2 cellular contexts compared by ENCODE assay signal in genomic region chr2:177741866-177742265, GRCh38.
TF ChIP-seq lines count a peak whose summit lies in the region.

No MANE protein-coding gene starts in this region.

TF ChIP-seq in SK-N-SH treated with all-trans-retinoic acid at 6 μM for 48 hours, 23 proteins besides CTCF, POLR2A, EP300 and RAD21:
- TF ChIP-seq, protein P1, sequence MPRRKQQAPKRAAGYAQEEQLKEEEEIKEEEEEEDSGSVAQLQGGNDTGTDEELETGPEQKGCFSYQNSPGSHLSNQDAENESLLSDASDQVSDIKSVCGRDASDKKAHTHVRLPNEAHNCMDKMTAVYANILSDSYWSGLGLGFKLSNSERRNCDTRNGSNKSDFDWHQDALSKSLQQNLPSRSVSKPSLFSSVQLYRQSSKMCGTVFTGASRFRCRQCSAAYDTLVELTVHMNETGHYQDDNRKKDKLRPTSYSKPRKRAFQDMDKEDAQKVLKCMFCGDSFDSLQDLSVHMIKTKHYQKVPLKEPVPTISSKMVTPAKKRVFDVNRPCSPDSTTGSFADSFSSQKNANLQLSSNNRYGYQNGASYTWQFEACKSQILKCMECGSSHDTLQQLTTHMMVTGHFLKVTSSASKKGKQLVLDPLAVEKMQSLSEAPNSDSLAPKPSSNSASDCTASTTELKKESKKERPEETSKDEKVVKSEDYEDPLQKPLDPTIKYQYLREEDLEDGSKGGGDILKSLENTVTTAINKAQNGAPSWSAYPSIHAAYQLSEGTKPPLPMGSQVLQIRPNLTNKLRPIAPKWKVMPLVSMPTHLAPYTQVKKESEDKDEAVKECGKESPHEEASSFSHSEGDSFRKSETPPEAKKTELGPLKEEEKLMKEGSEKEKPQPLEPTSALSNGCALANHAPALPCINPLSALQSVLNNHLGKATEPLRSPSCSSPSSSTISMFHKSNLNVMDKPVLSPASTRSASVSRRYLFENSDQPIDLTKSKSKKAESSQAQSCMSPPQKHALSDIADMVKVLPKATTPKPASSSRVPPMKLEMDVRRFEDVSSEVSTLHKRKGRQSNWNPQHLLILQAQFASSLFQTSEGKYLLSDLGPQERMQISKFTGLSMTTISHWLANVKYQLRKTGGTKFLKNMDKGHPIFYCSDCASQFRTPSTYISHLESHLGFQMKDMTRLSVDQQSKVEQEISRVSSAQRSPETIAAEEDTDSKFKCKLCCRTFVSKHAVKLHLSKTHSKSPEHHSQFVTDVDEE (CRISPR knock-in tag; IDR thresholded peaks at IDR 0.05): no peak
- no peak for TF ChIP-seq POU6F1 (CRISPR knock-in tag; IDR thresholded peaks at IDR 0.05; ENCODE audit: borderline replicate concordance, low read depth)
- no peak for TF ChIP-seq ZNF565 (CRISPR knock-in tag; conservative IDR thresholded peaks at IDR 0.05; ENCODE audit: low read depth)
- TF ChIP-seq, protein P2, sequence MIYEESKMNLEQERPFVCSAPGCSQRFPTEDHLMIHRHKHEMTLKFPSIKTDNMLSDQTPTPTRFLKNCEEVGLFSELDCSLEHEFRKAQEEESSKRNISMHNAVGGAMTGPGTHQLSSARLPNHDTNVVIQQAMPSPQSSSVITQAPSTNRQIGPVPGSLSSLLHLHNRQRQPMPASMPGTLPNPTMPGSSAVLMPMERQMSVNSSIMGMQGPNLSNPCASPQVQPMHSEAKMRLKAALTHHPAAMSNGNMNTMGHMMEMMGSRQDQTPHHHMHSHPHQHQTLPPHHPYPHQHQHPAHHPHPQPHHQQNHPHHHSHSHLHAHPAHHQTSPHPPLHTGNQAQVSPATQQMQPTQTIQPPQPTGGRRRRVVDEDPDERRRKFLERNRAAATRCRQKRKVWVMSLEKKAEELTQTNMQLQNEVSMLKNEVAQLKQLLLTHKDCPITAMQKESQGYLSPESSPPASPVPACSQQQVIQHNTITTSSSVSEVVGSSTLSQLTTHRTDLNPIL (CRISPR knock-in tag; IDR thresholded peaks at IDR 0.05; ENCODE audit: low read depth): no peak
- no peak for TF ChIP-seq ARNTL (CRISPR knock-in tag; IDR thresholded peaks at IDR 0.05; ENCODE audit: borderline replicate concordance, low read depth)
- no peak for TF ChIP-seq ZFP30 (CRISPR knock-in tag; IDR thresholded peaks at IDR 0.05)
- TF ChIP-seq TCF4 (CRISPR knock-in tag; IDR thresholded peaks at IDR 0.05; ENCODE audit: borderline replicate concordance): no peak
- no peak for TF ChIP-seq ESRRG (CRISPR knock-in tag; IDR thresholded peaks at IDR 0.05)
- no peak for TF ChIP-seq ZFP3 (CRISPR knock-in tag; IDR thresholded peaks at IDR 0.05)
- TF ChIP-seq PATZ1 (CRISPR knock-in tag; IDR thresholded peaks at IDR 0.05; ENCODE audit: borderline replicate concordance): no peak
- no peak for TF ChIP-seq BACH2 (CRISPR knock-in tag; IDR thresholded peaks at IDR 0.05; ENCODE audit: borderline replicate concordance)
- TF ChIP-seq ISL1 (CRISPR knock-in tag; IDR thresholded peaks at IDR 0.05): no peak
- no peak for TF ChIP-seq OSR1 (CRISPR knock-in tag; IDR thresholded peaks at IDR 0.05)
- TF ChIP-seq ZNF8 (CRISPR knock-in tag; IDR thresholded peaks at IDR 0.05): no peak
- TF ChIP-seq RARB (CRISPR knock-in tag; IDR thresholded peaks at IDR 0.05): no peak
- no peak for TF ChIP-seq PPARA (CRISPR knock-in tag; IDR thresholded peaks at IDR 0.05; ENCODE audit: borderline replicate concordance)
- no peak for TF ChIP-seq CSRNP3 (CRISPR knock-in tag; IDR thresholded peaks at IDR 0.05)
- no peak for TF ChIP-seq ZC3H10 (CRISPR knock-in tag; IDR thresholded peaks at IDR 0.05)
- TF ChIP-seq ZNF70 (CRISPR knock-in tag; IDR thresholded peaks at IDR 0.05): no peak
- TF ChIP-seq GLIS3 (CRISPR knock-in tag; IDR thresholded peaks at IDR 0.05): no peak

TF ChIP-seq in K562, 482 proteins besides CTCF, POLR2A, EP300 and RAD21 (continued from another document):
- TF ChIP-seq FOXP4 (CRISPR knock-in tag; IDR thresholded peaks at IDR 0.05; ENCODE audit: borderline replicate concordance) (no peak), ELF4 (CRISPR knock-in tag; IDR thresholded peaks at IDR 0.05) (0 out of 2 replicates have a peak, but pooled peaks have one; percentile 19), ZNF778 (CRISPR knock-in tag; IDR thresholded peaks at IDR 0.05) (no peak), ZNF384 (IDR thresholded peaks at IDR 0.05; ENCODE audit: low read depth, low read length) (peak; percentile 51; the same call in 1 of the 2 replicates), HDAC6 (IDR thresholded peaks at IDR 0.05; ENCODE audit: low read depth, low read length) (no peak), ZNF184 (CRISPR knock-in tag; IDR thresholded peaks at IDR 0.05) (no peak), USF2 (CRISPR knock-in tag; IDR thresholded peaks at IDR 0.05) (no peak), SREBF1 (IDR thresholded peaks at IDR 0.05; ENCODE audit: borderline replicate concordance, low read depth, low read length) (no peak), BCOR (IDR thresholded peaks at IDR 0.05) (no peak), MAZ (CRISPR knock-in tag; conservative IDR thresholded peaks at IDR 0.05 in 1 of 2, IDR thresholded peaks at IDR 0.05 in 1 of 2) (no peak), CBX8 (IDR thresholded peaks at IDR 0.05; ENCODE audit: borderline replicate concordance, extremely low read depth, low read depth, low read length, poor library complexity, severe bottlenecking) (no peak), SNIP1 (IDR thresholded peaks at IDR 0.05; ENCODE audit: low read depth) (no peak), CREB1 (IDR thresholded peaks at IDR 0.05) (no peak), CREB1 (CRISPR knock-in tag; IDR thresholded peaks at IDR 0.05) (no peak), ASH1L (IDR thresholded peaks at IDR 0.05; ENCODE audit: borderline replicate concordance, low read depth, partially characterized antibody) (no peak), SMAD1 (IDR thresholded peaks at IDR 0.05; ENCODE audit: low read depth, low read length, partially characterized antibody) (no peak), L3MBTL2 (IDR thresholded peaks at IDR 0.05) (peak; percentile 27; the same call in 1 of the 2 replicates), HNRNPH1 (optimal IDR thresholded peaks at IDR 0.05; ENCODE audit: low read depth, low read length) (no peak)
